In the genomic region with DNA sequence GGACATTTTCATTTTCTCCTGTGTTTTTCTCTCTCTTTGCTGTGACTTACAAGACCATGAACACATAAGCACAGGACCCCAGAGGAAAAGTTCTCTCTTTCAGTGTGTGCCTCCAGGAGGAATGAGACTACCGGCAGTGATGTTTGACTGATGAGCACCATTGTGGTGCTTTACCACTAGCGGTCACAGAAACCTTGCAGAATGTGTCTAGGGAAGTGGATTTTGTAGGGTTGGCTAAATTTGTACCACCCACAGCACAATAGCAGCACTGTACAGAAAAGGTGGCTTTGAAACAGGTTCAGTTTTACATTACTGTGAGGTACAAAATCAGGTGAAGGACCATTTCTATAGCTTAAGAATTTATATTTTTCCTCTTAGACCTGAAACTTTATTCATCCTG, we compare ENCODE assay signal across 16 cellular contexts.
A peak's percentile ranks its signal among the peaks of the same experiment; 100 is the strongest.
DNase-seq lines count a peak whose midpoint lies in the region; ATAC-seq and TF ChIP-seq lines count a peak whose summit lies in the region.
"Had no signal": no experiment of that assay in that cellular context is flagged by ENCODE, and none has a peak within 500 bp of the region (broad histone marks: within the 10 kb centered on the region; RNA-seq: fewer than 3 reads in every experiment).

No MANE protein-coding gene starts in this region.

- peaks cover 23% of the 10 kb centered on the region for H3K36me3 Mint-ChIP-seq in activated CD4-positive, alpha-beta T cell treated with anti-CD3 and anti-CD28 coated beads, Interleukin-2, amount 10 ng/mL, durations not matched to agents 7 days and 5 days (ENCODE audit: low read depth)
- peaks cover 7% of the 10 kb centered on the region for H3K36me3 Mint-ChIP-seq in activated CD4-positive, alpha-beta T cell treated with anti-CD3 and anti-CD28 coated beads, Interleukin-2, amount 10 ng/mL, durations not matched to agents 24 days and 14 days (ENCODE audit: low read depth)
- no peaks in the 10 kb centered on the region for H3K36me3 Mint-ChIP-seq in activated T-helper 17 cell treated with anti-CD3 and anti-CD28 coated beads, Interleukin-2, amount 50 U/mL, for 72 hours (ENCODE audit: low read depth)
- H3K36me3 Mint-ChIP-seq in stimulated activated effector memory CD8-positive, alpha-beta T cell treated with anti-CD3 and anti-CD28 coated beads, Interleukin-12 subunit alpha, Interleukin-12 subunit beta, amount 100 ng/mL, for 72 hours = peaks cover 4% of the 10 kb centered on the region
- no peaks in the 10 kb centered on the region for H3K36me3 Mint-ChIP-seq in type B pancreatic cell

- peak overlapping the region; percentile 15; the same call in 1 of the 2 replicates for H3K9ac ChIP-seq in KMS-11
- H3K9ac ChIP-seq: GM23248 had no signal

- peaks cover 85% of the 10 kb centered on the region for H3K4me1 ChIP-seq in KMS-11 (ENCODE audit: low read depth, poor library complexity, severe bottlenecking)

- TF ChIP-seq CTCF in KMS-11 (conservative IDR thresholded peaks at IDR 0.05; ENCODE audit: low read depth, low read length) = no peak
- no peak for TF ChIP-seq CTCF in type B pancreatic cell (conservative IDR thresholded peaks at IDR 0.05)

- no peaks in the 10 kb centered on the region for H3K27me3 ChIP-seq in KMS-11 (ENCODE audit: insufficient read depth, low read depth)
- H3K27me3 ChIP-seq: MG63 had no signal

- CTCF ChIA-PET in activated CD4-positive, alpha-beta T cell treated with anti-CD3 and anti-CD28 coated beads, Interleukin-2, amount 10 ng/mL, durations not matched to agents 7 days and 5 days (lab: Charles Lee) = interaction anchor here (1.0 to 1.1 kb wide), 2 partner anchors 17 to 27 kb away, joined by 3 read pairs; no protein-coding TSS in a partner anchor

- H3K27ac Mint-ChIP-seq in activated CD4-positive, alpha-beta T cell treated with anti-CD3 and anti-CD28 coated beads, Interleukin-2, amount 10 ng/mL, durations not matched to agents 7 days and 5 days = peak overlapping the region; percentile 42
- H3K27ac Mint-ChIP-seq in activated CD4-positive, alpha-beta T cell treated with anti-CD3 and anti-CD28 coated beads, Interleukin-2, amount 10 ng/mL, durations not matched to agents 24 days and 14 days = no peak overlapping the region
- peak overlapping the region; percentile 44 for H3K27ac Mint-ChIP-seq in activated T-helper 17 cell treated with anti-CD3 and anti-CD28 coated beads, Interleukin-2, amount 50 U/mL, for 72 hours
- peak overlapping the region; percentile 23 for H3K27ac Mint-ChIP-seq in stimulated activated effector memory CD8-positive, alpha-beta T cell treated with anti-CD3 and anti-CD28 coated beads, Interleukin-12 subunit alpha, Interleukin-12 subunit beta, amount 100 ng/mL, for 72 hours
- H3K27ac Mint-ChIP-seq in type B pancreatic cell = no peak overlapping the region

- no peak overlapping the region for H2AFZ ChIP-seq in KMS-11 (ENCODE audit: low read depth)
- H2AFZ ChIP-seq: GM23248 had no signal

- no peaks in the 10 kb centered on the region for H3K36me3 ChIP-seq in KMS-11 (ENCODE audit: insufficient read depth)
- H3K36me3 ChIP-seq: MG63 had no signal

- H3K79me2 ChIP-seq in KMS-11 (ENCODE audit: insufficient read depth, low read depth) = no peaks in the 10 kb centered on the region

- H3K4me1 Mint-ChIP-seq in activated CD4-positive, alpha-beta T cell treated with anti-CD3 and anti-CD28 coated beads, Interleukin-2, amount 10 ng/mL, durations not matched to agents 7 days and 5 days = peaks cover 52% of the 10 kb centered on the region
- peaks cover 33% of the 10 kb centered on the region for H3K4me1 Mint-ChIP-seq in activated CD4-positive, alpha-beta T cell treated with anti-CD3 and anti-CD28 coated beads, Interleukin-2, amount 10 ng/mL, durations not matched to agents 24 days and 14 days
- H3K4me1 Mint-ChIP-seq in activated T-helper 17 cell treated with anti-CD3 and anti-CD28 coated beads, Interleukin-2, amount 50 U/mL, for 72 hours = peaks cover 33% of the 10 kb centered on the region
- peaks cover 37% of the 10 kb centered on the region for H3K4me1 Mint-ChIP-seq in stimulated activated effector memory CD8-positive, alpha-beta T cell treated with anti-CD3 and anti-CD28 coated beads, Interleukin-12 subunit alpha, Interleukin-12 subunit beta, amount 100 ng/mL, for 72 hours
- H3K4me1 Mint-ChIP-seq in type B pancreatic cell (ENCODE audit: unreplicated experiment) = peaks cover 21% of the 10 kb centered on the region

- POLR2A ChIA-PET in activated CD4-positive, alpha-beta T cell treated with anti-CD3 and anti-CD28 coated beads, Interleukin-2, amount 10 ng/mL, durations not matched to agents 7 days and 5 days (lab: Charles Lee) = no interaction called here

- H3K4me2 ChIP-seq in KMS-11 = peak overlapping the region; percentile 68

- no peak for ATAC-seq in activated T-helper 17 cell treated with anti-CD3 and anti-CD28 coated beads, Interleukin-2, amount 50 U/mL, for 72 hours (replicated peaks)
- ATAC-seq in stimulated activated effector memory CD8-positive, alpha-beta T cell treated with anti-CD3 and anti-CD28 coated beads, Interleukin-12 subunit alpha, Interleukin-12 subunit beta, amount 100 ng/mL, for 72 hours = no peak
- ATAC-seq in HG03565 (IDR thresholded peaks at IDR 0.05; ENCODE audit: unreplicated experiment) = no peak

- peaks cover 2% of the 10 kb centered on the region for H3K27me3 Mint-ChIP-seq in activated CD4-positive, alpha-beta T cell treated with anti-CD3 and anti-CD28 coated beads, Interleukin-2, amount 10 ng/mL, durations not matched to agents 7 days and 5 days
- H3K27me3 Mint-ChIP-seq in activated CD4-positive, alpha-beta T cell treated with anti-CD3 and anti-CD28 coated beads, Interleukin-2, amount 10 ng/mL, durations not matched to agents 24 days and 14 days = no peaks in the 10 kb centered on the region
- H3K27me3 Mint-ChIP-seq in activated T-helper 17 cell treated with anti-CD3 and anti-CD28 coated beads, Interleukin-2, amount 50 U/mL, for 72 hours = no peaks in the 10 kb centered on the region
- H3K27me3 Mint-ChIP-seq in type B pancreatic cell = peaks cover 6% of the 10 kb centered on the region

- no peak overlapping the region for H3K4me3 Mint-ChIP-seq in activated CD4-positive, alpha-beta T cell treated with anti-CD3 and anti-CD28 coated beads, Interleukin-2, amount 10 ng/mL, durations not matched to agents 7 days and 5 days
- no peak overlapping the region for H3K4me3 Mint-ChIP-seq in activated CD4-positive, alpha-beta T cell treated with anti-CD3 and anti-CD28 coated beads, Interleukin-2, amount 10 ng/mL, durations not matched to agents 24 days and 14 days
- peak overlapping the region; percentile 23 for H3K4me3 Mint-ChIP-seq in activated T-helper 17 cell treated with anti-CD3 and anti-CD28 coated beads, Interleukin-2, amount 50 U/mL, for 72 hours
- H3K4me3 Mint-ChIP-seq in stimulated activated effector memory CD8-positive, alpha-beta T cell treated with anti-CD3 and anti-CD28 coated beads, Interleukin-12 subunit alpha, Interleukin-12 subunit beta, amount 100 ng/mL, for 72 hours = no peak overlapping the region
- H3K4me3 Mint-ChIP-seq in type B pancreatic cell = no peak overlapping the region

- H4K20me1 ChIP-seq in KMS-11 (ENCODE audit: insufficient read depth) = no peaks in the 10 kb centered on the region

- H3K4me3 ChIP-seq in KMS-11 (IDR thresholded peaks at IDR 0.05; ENCODE audit: insufficient read depth, low read depth, low read length) = no peak overlapping the region
- H3K4me3 ChIP-seq: GM23248, MG63 had no signal

- intact Hi-C loops in activated CD4-positive, alpha-beta T cell treated with anti-CD3 and anti-CD28 coated beads, Interleukin-2, amount 10 ng/mL, durations not matched to agents 24 days and 14 days (cut with micrococcal nuclease) = no loop called here

- H3K27ac ChIP-seq in KMS-11 = peak overlapping the region; percentile 83
- H3K27ac ChIP-seq: GM23248 had no signal

- DNase-seq in activated CD4-positive, alpha-beta T cell treated with anti-CD3 and anti-CD28 coated beads, Interleukin-2, amount 10 ng/mL, durations not matched to agents 7 days and 5 days = no peak
- DNase-seq in activated CD4-positive, alpha-beta T cell treated with anti-CD3 and anti-CD28 coated beads, Interleukin-2, amount 10 ng/mL, durations not matched to agents 24 days and 14 days = no peak
- no peak for DNase-seq in stimulated activated effector memory CD8-positive, alpha-beta T cell treated with anti-CD3 and anti-CD28 coated beads, Interleukin-12 subunit alpha, Interleukin-12 subunit beta, amount 100 ng/mL, for 72 hours (ENCODE audit: low spot score in 2 of 2)
- DNase-seq in type B pancreatic cell (ENCODE audit: extremely low spot score, unreplicated experiment) = no peak
- no peak for DNase-seq in NCI-H1694 (lab: John Stamatoyannopoulos, UW)
- DNase-seq: DMS53, GM23248, MG63, NCI-H1417, NCI-H2029, NCI-H510A, NCI-H82, SHP77 had no signal

- H3K9me3 Mint-ChIP-seq in activated CD4-positive, alpha-beta T cell treated with anti-CD3 and anti-CD28 coated beads, Interleukin-2, amount 10 ng/mL, durations not matched to agents 7 days and 5 days = peaks cover 16% of the 10 kb centered on the region
- H3K9me3 Mint-ChIP-seq in activated CD4-positive, alpha-beta T cell treated with anti-CD3 and anti-CD28 coated beads, Interleukin-2, amount 10 ng/mL, durations not matched to agents 24 days and 14 days = peaks cover 12% of the 10 kb centered on the region
- H3K9me3 Mint-ChIP-seq in activated T-helper 17 cell treated with anti-CD3 and anti-CD28 coated beads, Interleukin-2, amount 50 U/mL, for 72 hours = peaks cover 3% of the 10 kb centered on the region
- H3K9me3 Mint-ChIP-seq in stimulated activated effector memory CD8-positive, alpha-beta T cell treated with anti-CD3 and anti-CD28 coated beads, Interleukin-12 subunit alpha, Interleukin-12 subunit beta, amount 100 ng/mL, for 72 hours = peaks cover 3% of the 10 kb centered on the region
- H3K9me3 Mint-ChIP-seq in type B pancreatic cell = peaks cover 9% of the 10 kb centered on the region

Comparison
In these comparisons a context has a peak if more than half of its experiments do, and no peak if none do; other contexts are left out.
1. H3K27ac Mint-ChIP-seq: peak in activated CD4-positive, alpha-beta T cell treated with anti-CD3 and anti-CD28 coated beads, Interleukin-2, amount 10 ng/mL, durations not matched to agents 7 days and 5 days (single experiment), activated T-helper 17 cell treated with anti-CD3 and anti-CD28 coated beads, Interleukin-2, amount 50 U/mL, for 72 hours (single experiment) and stimulated activated effector memory CD8-positive, alpha-beta T cell treated with anti-CD3 and anti-CD28 coated beads, Interleukin-12 subunit alpha, Interleukin-12 subunit beta, amount 100 ng/mL, for 72 hours (single experiment); none in activated CD4-positive, alpha-beta T cell treated with anti-CD3 and anti-CD28 coated beads, Interleukin-2, amount 10 ng/mL, durations not matched to agents 24 days and 14 days (single experiment) and type B pancreatic cell (single experiment).